Comparison of ENCODE assay signal across 1 cellular context in the genomic region with DNA sequence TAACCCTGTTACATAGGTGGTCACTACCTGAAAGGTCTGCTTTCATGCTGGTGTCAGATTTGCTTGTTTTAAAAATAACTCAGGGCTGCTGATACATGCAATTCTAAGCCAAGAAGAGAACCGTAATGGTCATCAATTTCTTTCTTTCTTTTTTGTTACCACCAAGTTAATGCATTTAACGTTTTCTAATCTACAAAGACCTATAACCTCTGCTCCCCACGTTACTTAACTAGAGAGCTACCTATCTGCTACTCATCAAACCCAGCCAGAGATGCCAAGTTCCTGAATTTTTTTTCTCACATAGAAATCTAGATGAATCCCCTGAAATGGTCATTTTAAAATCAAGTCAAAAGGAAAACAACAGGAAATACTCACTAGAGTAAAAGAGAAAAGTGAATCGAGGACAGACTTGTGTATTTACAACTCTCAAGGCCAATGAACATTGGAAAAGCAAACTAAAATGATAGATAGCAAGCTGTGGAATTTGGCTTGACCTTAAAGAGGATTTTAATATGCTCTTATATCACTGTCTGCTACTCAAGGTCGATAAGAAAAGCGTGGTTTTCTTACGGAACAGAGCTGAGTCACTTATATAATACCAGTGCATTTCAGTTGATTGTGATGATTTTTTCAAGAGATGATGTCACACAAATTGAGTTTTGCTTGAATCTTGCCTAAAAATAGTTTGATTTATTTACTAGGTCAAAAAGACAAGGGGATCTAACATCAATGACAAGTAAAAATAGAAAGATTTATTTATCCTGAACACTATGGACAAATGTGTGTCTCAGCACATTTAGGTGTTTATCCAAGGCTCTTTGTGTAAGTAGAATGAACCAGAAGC.
TF ChIP-seq lines count a peak whose summit lies in the region.

No MANE protein-coding gene starts in this region.

TF ChIP-seq in HepG2, 621 proteins besides CTCF, POLR2A, EP300 and RAD21 (continued from another document):
- TF ChIP-seq STAT6 (CRISPR knock-in tag; IDR thresholded peaks at IDR 0.05; ENCODE audit: borderline replicate concordance), result 0 out of 2 replicates have a peak, but pooled peaks have one; percentile 87
- peak; percentile 81; the same call in 1 of the 2 replicates for TF ChIP-seq ZNF124 (CRISPR knock-in tag; IDR thresholded peaks at IDR 0.05)
- TF ChIP-seq SAP130 (CRISPR knock-in tag; IDR thresholded peaks at IDR 0.05; ENCODE audit: low read depth), result peak; percentile 79; the same call in 1 of the 2 replicates
- TF ChIP-seq LCORL (IDR thresholded peaks at IDR 0.05), result 0 out of 2 replicates have a peak, but pooled peaks have one; percentile 30
- 0 out of 2 replicates have a peak, but pooled peaks have one; percentile 57 for TF ChIP-seq LCORL (CRISPR knock-in tag; IDR thresholded peaks at IDR 0.05)
- TF ChIP-seq FOXA3 (CRISPR knock-in tag; IDR thresholded peaks at IDR 0.05), result peak; percentile 92
- peak; percentile 48; the same call in 1 of the 2 replicates for TF ChIP-seq POGZ (CRISPR knock-in tag; IDR thresholded peaks at IDR 0.05)
- peak; percentile 69; the same call in 1 of the 2 replicates for TF ChIP-seq NKX3-1 (CRISPR knock-in tag; IDR thresholded peaks at IDR 0.05)
- TF ChIP-seq HHEX (CRISPR knock-in tag; IDR thresholded peaks at IDR 0.05), result 0 out of 2 replicates have a peak, but pooled peaks have one; percentile 70
- TF ChIP-seq IRF2 (CRISPR knock-in tag; IDR thresholded peaks at IDR 0.05), result peak; percentile 85
- peak; percentile 67; the same call in 1 of the 2 replicates for TF ChIP-seq WIZ (CRISPR knock-in tag; IDR thresholded peaks at IDR 0.05)
- TF ChIP-seq GABPB1 (CRISPR knock-in tag; IDR thresholded peaks at IDR 0.05), result no peak
- TF ChIP-seq RBAK (CRISPR knock-in tag; IDR thresholded peaks at IDR 0.05), result no peak
- peak; percentile 76; the same call in 1 of the 2 replicates for TF ChIP-seq DPF2 (CRISPR knock-in tag; IDR thresholded peaks at IDR 0.05; ENCODE audit: borderline replicate concordance, low read depth)
- TF ChIP-seq SIX4 (CRISPR knock-in tag; IDR thresholded peaks at IDR 0.05), result peak; percentile 85
- no peak for TF ChIP-seq GTF3A (CRISPR knock-in tag; conservative IDR thresholded peaks at IDR 0.05)
- peak; percentile 70; the same call in 1 of the 2 replicates for TF ChIP-seq ZBTB20 (CRISPR knock-in tag; IDR thresholded peaks at IDR 0.05; ENCODE audit: borderline replicate concordance, low read depth)
- TF ChIP-seq PITX1 (CRISPR knock-in tag; IDR thresholded peaks at IDR 0.05), result peak; percentile 69; the same call in 1 of the 2 replicates
- TF ChIP-seq ZNF616 (CRISPR knock-in tag; IDR thresholded peaks at IDR 0.05; ENCODE audit: low read depth), result no peak
- TF ChIP-seq EHMT2 (IDR thresholded peaks at IDR 0.05; ENCODE audit: borderline replicate concordance, low read depth, low read length), result 0 out of 2 replicates have a peak, but pooled peaks have one; percentile 29
- TF ChIP-seq SNRNP70 (IDR thresholded peaks at IDR 0.05; ENCODE audit: low read depth, low read length), result no peak
- no peak for TF ChIP-seq DNMT3B (CRISPR knock-in tag; conservative IDR thresholded peaks at IDR 0.05)
- peak; percentile 88 for TF ChIP-seq FOXP4 (CRISPR knock-in tag; IDR thresholded peaks at IDR 0.05)
- 0 out of 2 replicates have a peak, but pooled peaks have one; percentile 6 for TF ChIP-seq MXD4 (CRISPR knock-in tag; IDR thresholded peaks at IDR 0.05)
- TF ChIP-seq, protein P1, sequence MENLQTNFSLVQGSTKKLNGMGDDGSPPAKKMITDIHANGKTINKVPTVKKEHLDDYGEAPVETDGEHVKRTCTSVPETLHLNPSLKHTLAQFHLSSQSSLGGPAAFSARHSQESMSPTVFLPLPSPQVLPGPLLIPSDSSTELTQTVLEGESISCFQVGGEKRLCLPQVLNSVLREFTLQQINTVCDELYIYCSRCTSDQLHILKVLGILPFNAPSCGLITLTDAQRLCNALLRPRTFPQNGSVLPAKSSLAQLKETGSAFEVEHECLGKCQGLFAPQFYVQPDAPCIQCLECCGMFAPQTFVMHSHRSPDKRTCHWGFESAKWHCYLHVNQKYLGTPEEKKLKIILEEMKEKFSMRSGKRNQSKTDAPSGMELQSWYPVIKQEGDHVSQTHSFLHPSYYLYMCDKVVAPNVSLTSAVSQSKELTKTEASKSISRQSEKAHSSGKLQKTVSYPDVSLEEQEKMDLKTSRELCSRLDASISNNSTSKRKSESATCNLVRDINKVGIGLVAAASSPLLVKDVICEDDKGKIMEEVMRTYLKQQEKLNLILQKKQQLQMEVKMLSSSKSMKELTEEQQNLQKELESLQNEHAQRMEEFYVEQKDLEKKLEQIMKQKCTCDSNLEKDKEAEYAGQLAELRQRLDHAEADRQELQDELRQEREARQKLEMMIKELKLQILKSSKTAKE (CRISPR knock-in tag; IDR thresholded peaks at IDR 0.05; ENCODE audit: borderline replicate concordance), result peak; percentile 89
- no peak for TF ChIP-seq NFIB (CRISPR knock-in tag; IDR thresholded peaks at IDR 0.05; ENCODE audit: borderline replicate concordance)
- TF ChIP-seq, protein P2, sequence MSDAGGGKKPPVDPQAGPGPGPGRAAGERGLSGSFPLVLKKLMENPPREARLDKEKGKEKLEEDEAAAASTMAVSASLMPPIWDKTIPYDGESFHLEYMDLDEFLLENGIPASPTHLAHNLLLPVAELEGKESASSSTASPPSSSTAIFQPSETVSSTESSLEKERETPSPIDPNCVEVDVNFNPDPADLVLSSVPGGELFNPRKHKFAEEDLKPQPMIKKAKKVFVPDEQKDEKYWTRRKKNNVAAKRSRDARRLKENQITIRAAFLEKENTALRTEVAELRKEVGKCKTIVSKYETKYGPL (CRISPR knock-in tag; IDR thresholded peaks at IDR 0.05), result peak; percentile 92
- TF ChIP-seq HNRNPH1 (optimal IDR thresholded peaks at IDR 0.05; ENCODE audit: low read depth, low read length), result no peak
- peak; percentile 84 for TF ChIP-seq ATF2 (CRISPR knock-in tag; IDR thresholded peaks at IDR 0.05)
- 0 out of 2 replicates have a peak, but pooled peaks have one; percentile 31 for TF ChIP-seq ZFP1 (CRISPR knock-in tag; IDR thresholded peaks at IDR 0.05)
- TF ChIP-seq PHF8 (CRISPR knock-in tag; IDR thresholded peaks at IDR 0.05), result no peak
- TF ChIP-seq HNF4A (CRISPR knock-in tag; IDR thresholded peaks at IDR 0.05), result peak; percentile 89
- 0 out of 2 replicates have a peak, but pooled peaks have one; percentile 64 for TF ChIP-seq TRAFD1 (CRISPR knock-in tag; IDR thresholded peaks at IDR 0.05; ENCODE audit: borderline replicate concordance)
- TF ChIP-seq ZNF816 (CRISPR knock-in tag; IDR thresholded peaks at IDR 0.05; ENCODE audit: borderline replicate concordance), result 0 out of 2 replicates have a peak, but pooled peaks have one; percentile 3
- 0 out of 2 replicates have a peak, but pooled peaks have one; percentile 11 for TF ChIP-seq GZF1 (CRISPR knock-in tag; IDR thresholded peaks at IDR 0.05)
- no peak for TF ChIP-seq ZNF430 (CRISPR knock-in tag; IDR thresholded peaks at IDR 0.05)
- TF ChIP-seq TBX3 (IDR thresholded peaks at IDR 0.05; ENCODE audit: borderline replicate concordance), result no peak
- TF ChIP-seq ISL2 (CRISPR knock-in tag; IDR thresholded peaks at IDR 0.05), result peak; percentile 96
- TF ChIP-seq KDM5B (CRISPR knock-in tag; IDR thresholded peaks at IDR 0.05; ENCODE audit: borderline replicate concordance), result no peak
- TF ChIP-seq SALL1 (CRISPR knock-in tag; IDR thresholded peaks at IDR 0.05), result peak; percentile 64; the same call in 1 of the 2 replicates
- TF ChIP-seq ELF1 (CRISPR knock-in tag; IDR thresholded peaks at IDR 0.05), result peak; percentile 51; the same call in 1 of the 2 replicates
- TF ChIP-seq ATM (IDR thresholded peaks at IDR 0.05; ENCODE audit: borderline replicate concordance), result peak; percentile 96; the same call in 1 of the 2 replicates
- TF ChIP-seq RXRB (CRISPR knock-in tag; IDR thresholded peaks at IDR 0.05; ENCODE audit: borderline replicate concordance), result peak; percentile 99
- peak; percentile 23 for TF ChIP-seq DBP (CRISPR knock-in tag; IDR thresholded peaks at IDR 0.05; ENCODE audit: not compliant biosample characterization)
- peak; percentile 83 for TF ChIP-seq ZNF331 (CRISPR knock-in tag; IDR thresholded peaks at IDR 0.05)
- TF ChIP-seq SOX13 (IDR thresholded peaks at IDR 0.05), result no peak
- peak in 1 of 2 experiments; percentile 92; a peak in 2 of 4 replicates for TF ChIP-seq SOX13 (CRISPR knock-in tag; conservative IDR thresholded peaks at IDR 0.05 in 1 of 2, IDR thresholded peaks at IDR 0.05 in 1 of 2)
